ENCODE assay signal across 3 cellular contexts in the genomic region with DNA sequence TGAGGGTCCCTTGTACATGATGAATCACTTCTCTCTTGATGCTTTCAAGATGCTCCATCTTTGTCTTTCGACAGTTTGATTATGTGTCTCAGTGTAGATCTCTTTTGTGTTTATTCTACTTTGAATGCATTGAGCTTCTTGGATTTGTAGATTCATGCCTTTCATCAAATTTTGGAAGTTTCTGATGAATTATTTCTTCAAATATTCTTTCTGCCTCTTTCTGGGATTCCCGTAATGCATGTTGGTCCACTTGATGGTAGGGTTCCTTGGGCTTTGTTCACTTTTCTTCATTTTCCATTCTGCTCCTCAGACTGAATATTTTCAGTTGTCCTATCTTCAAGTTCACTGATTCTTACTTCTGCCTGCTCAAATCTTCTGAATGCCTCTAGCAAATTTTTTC.
TF ChIP-seq lines count a peak whose summit lies in the region.

No MANE protein-coding gene starts in this region.

TF ChIP-seq in HepG2, 621 proteins besides CTCF, POLR2A, EP300 and RAD21:
- TF ChIP-seq ZNF558 (CRISPR knock-in tag; IDR thresholded peaks at IDR 0.05; ENCODE audit: borderline replicate concordance), result peak; percentile 51; the same call in 1 of the 2 replicates
- TF ChIP-seq ZNF570 (CRISPR knock-in tag; IDR thresholded peaks at IDR 0.05; ENCODE audit: borderline replicate concordance), result no peak

TF ChIP-seq in WTC11, 78 proteins besides CTCF, POLR2A, EP300 and RAD21:
- TF ChIP-seq ZNF263 (CRISPR knock-in tag; IDR thresholded peaks at IDR 0.05; ENCODE audit: low read depth), result no peak
- no peak for TF ChIP-seq SMAD3 (CRISPR knock-in tag; IDR thresholded peaks at IDR 0.05; ENCODE audit: borderline replicate concordance)
- TF ChIP-seq, protein P1, sequence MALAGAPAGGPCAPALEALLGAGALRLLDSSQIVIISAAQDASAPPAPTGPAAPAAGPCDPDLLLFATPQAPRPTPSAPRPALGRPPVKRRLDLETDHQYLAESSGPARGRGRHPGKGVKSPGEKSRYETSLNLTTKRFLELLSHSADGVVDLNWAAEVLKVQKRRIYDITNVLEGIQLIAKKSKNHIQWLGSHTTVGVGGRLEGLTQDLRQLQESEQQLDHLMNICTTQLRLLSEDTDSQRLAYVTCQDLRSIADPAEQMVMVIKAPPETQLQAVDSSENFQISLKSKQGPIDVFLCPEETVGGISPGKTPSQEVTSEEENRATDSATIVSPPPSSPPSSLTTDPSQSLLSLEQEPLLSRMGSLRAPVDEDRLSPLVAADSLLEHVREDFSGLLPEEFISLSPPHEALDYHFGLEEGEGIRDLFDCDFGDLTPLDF (CRISPR knock-in tag; IDR thresholded peaks at IDR 0.05), result no peak
- TF ChIP-seq RORB (CRISPR knock-in tag; IDR thresholded peaks at IDR 0.05), result no peak
- TF ChIP-seq HMGA2 (CRISPR knock-in tag; IDR thresholded peaks at IDR 0.05), result no peak
- TF ChIP-seq PRRX2 (CRISPR knock-in tag; IDR thresholded peaks at IDR 0.05), result no peak

TF ChIP-seq in K562, 482 proteins besides CTCF, POLR2A, EP300 and RAD21:
- TF ChIP-seq CBX3 (IDR thresholded peaks at IDR 0.05; ENCODE audit: borderline replicate concordance in 1 of 2, low read length in 2 of 2), result peak in 1 of 2 experiments; percentile 72; a peak in 1 of 3 replicates
- no peak for TF ChIP-seq U2AF1 (optimal IDR thresholded peaks at IDR 0.05; ENCODE audit: low read depth, low read length)
- no peak for TF ChIP-seq PHTF2 (CRISPR knock-in tag; IDR thresholded peaks at IDR 0.05)
- 0 out of 2 replicates have a peak, but pooled peaks have one; percentile 16 for TF ChIP-seq CHD2 (IDR thresholded peaks at IDR 0.05; ENCODE audit: low read depth, low read length)
- TF ChIP-seq, protein P2, sequence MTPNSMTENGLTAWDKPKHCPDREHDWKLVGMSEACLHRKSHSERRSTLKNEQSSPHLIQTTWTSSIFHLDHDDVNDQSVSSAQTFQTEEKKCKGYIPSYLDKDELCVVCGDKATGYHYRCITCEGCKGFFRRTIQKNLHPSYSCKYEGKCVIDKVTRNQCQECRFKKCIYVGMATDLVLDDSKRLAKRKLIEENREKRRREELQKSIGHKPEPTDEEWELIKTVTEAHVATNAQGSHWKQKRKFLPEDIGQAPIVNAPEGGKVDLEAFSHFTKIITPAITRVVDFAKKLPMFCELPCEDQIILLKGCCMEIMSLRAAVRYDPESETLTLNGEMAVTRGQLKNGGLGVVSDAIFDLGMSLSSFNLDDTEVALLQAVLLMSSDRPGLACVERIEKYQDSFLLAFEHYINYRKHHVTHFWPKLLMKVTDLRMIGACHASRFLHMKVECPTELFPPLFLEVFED (CRISPR knock-in tag; conservative IDR thresholded peaks at IDR 0.05), result no peak
- no peak for TF ChIP-seq KLF16 (IDR thresholded peaks at IDR 0.05)
- TF ChIP-seq SRSF3 (IDR thresholded peaks at IDR 0.05; ENCODE audit: insufficient read depth, low read length), result no peak
- TF ChIP-seq MTA2 (IDR thresholded peaks at IDR 0.05; ENCODE audit: low read depth), result no peak
- no peak for TF ChIP-seq ATF4 (CRISPR knock-in tag; IDR thresholded peaks at IDR 0.05)
- 0 out of 2 replicates have a peak, but pooled peaks have one; percentile 23 for TF ChIP-seq ZNF512 (tag; IDR thresholded peaks at IDR 0.05)
- TF ChIP-seq CHD4 (IDR thresholded peaks at IDR 0.05; ENCODE audit: insufficient read depth, insufficient replicate concordance, low read depth, low read length, poor library complexity, severe bottlenecking), result no peak
- peak in 1 of 2 experiments; percentile 28; a peak in 1 of 4 replicates for TF ChIP-seq TRIM24 (IDR thresholded peaks at IDR 0.05)
- TF ChIP-seq MAFK (IDR thresholded peaks at IDR 0.05; ENCODE audit: low read length), result no peak
- TF ChIP-seq BACH1 (tag; IDR thresholded peaks at IDR 0.05), result no peak
- TF ChIP-seq PHF8 (IDR thresholded peaks at IDR 0.05; ENCODE audit: borderline replicate concordance, low read length), result no peak
- no peak for TF ChIP-seq BDP1 (IDR thresholded peaks at IDR 0.05; ENCODE audit: insufficient read depth, insufficient read length)
- peak; percentile 88 for TF ChIP-seq TRIM28 (IDR thresholded peaks at IDR 0.05)
- TF ChIP-seq ZNF766 (CRISPR knock-in tag; conservative IDR thresholded peaks at IDR 0.05), result 0 out of 2 replicates have a peak, but pooled peaks have one; percentile 37
- TF ChIP-seq ZNF217 (CRISPR knock-in tag; IDR thresholded peaks at IDR 0.05), result no peak
- TF ChIP-seq NCOR1 (IDR thresholded peaks at IDR 0.05), result no peak
- TF ChIP-seq ZNF699 (CRISPR knock-in tag; IDR thresholded peaks at IDR 0.05; ENCODE audit: insufficient replicate concordance), result no peak
- TF ChIP-seq, protein P3, sequence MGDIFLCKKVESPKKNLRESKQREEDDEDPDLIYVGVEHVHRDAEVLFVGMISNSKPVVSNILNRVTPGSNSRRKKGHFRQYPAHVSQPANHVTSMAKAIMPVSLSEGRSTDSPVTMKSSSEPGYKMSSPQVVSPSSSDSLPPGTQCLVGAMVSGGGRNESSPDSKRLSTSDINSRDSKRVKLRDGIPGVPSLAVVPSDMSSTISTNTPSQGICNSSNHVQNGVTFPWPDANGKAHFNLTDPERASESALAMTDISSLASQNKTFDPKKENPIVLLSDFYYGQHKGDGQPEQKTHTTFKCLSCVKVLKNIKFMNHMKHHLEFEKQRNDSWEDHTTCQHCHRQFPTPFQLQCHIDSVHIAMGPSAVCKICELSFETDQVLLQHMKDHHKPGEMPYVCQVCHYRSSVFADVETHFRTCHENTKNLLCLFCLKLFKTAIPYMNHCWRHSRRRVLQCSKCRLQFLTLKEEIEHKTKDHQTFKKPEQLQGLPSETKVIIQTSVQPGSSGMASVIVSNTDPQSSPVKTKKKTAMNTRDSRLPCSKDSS (IDR thresholded peaks at IDR 0.05; ENCODE audit: low read depth, partially characterized antibody), result peak; percentile 58
- no peak for TF ChIP-seq CBX5 (IDR thresholded peaks at IDR 0.05; ENCODE audit: borderline replicate concordance, low read depth)
